20 cellular contexts compared by ENCODE assay signal in the genomic region with DNA sequence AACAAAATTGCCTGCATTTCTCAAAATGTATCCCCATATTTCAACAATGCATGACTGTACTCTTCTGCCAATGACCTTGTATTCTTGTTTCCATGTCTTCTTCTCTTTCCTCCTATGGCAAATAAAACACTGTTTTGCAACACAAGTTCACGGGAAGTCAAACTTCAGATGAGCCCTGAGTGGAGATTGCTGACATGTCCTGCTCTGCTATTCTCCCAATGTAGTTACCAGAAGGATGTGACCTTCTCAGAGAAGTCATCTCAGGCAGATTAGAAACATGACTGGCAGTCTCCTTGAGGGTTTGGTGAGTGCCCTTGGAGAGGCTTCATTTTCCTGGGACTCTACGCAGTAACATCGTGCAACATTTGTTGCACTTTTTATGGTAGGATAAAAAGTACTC. TPM values are rescaled to one million over a fixed set of nuclear protein-coding genes. Genes with fewer than 3 reads are reported as not detected.
"Had no signal": no experiment of that assay in that cellular context is flagged by ENCODE, and none has a peak within 500 bp of the region (broad histone marks: within the 10 kb centered on the region; RNA-seq: fewer than 3 reads in every experiment).

No MANE protein-coding gene starts in this region.

- H3K4me3 ChIP-seq: MG63, SJSA1, SK-N-MC had no signal

- H3K9me3 ChIP-seq: MG63, SJSA1 had no signal

- H3K27me3 ChIP-seq: SJSA1 had no signal

- H3K36me3 ChIP-seq: MG63, SJSA1 had no signal

- DNase-seq: KBM-7, MG63, NCI-H1092 treated with DMSO at 0.1 percent for 48 hours, NCI-H1436, NCI-H187, NCI-H2029, NCI-H2081 treated with DMSO at 0.1 percent for 48 hours, NCI-H2171, NCI-H226, NCI-H446, NCI-H510A, NCI-H524 treated with DMSO at 0.1 percent for 48 hours, NCI-H69, NCI-H774, Right ventricle myocardium superior, RPMI8226, SIG-M5 had no signal

- H3K27ac ChIP-seq: SJSA1, SK-N-MC had no signal

- H3K4me1 ChIP-seq: SJSA1 had no signal

RNA-seq across cellular contexts. Expression of a gene that starts 15.6 kb away (rescaled TPM):
- total RNA-seq: SJSA1 had no signal

RNA-seq across cellular contexts. Expression of a gene that starts 28.5 kb away (rescaled TPM):
- total RNA-seq: Right ventricle myocardium superior had no signal

RNA-seq across cellular contexts. Expression of a gene that starts 47.5 kb away (rescaled TPM):
- total RNA-seq: HT1080, SJSA1 had no signal
